9 cellular contexts compared by ENCODE assay signal in the genomic region with DNA sequence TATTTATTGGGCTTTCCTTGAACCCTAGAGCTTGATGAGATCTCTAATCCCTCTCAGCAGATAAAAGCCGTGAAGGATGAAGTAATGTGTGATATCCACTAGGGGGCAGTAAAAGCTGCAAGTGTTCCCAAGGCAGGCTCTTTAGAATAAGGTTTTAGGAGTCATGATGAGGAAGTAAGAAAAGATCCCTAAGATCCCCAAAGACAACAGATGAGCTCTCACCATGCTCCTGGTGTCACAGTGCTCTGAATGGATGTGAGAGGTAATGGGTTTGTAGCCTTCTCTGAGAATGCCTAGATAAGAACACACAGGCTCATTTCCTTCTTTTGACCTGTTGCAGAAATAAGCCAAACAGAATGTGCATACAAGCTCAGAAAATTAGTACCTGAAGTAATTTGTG.
DNase-seq lines count a peak whose midpoint lies in the region; ATAC-seq, FAIRE-seq and TF ChIP-seq lines count a peak whose summit lies in the region.
"Had no signal": no experiment of that assay in that cellular context is flagged by ENCODE, and none has a peak within 500 bp of the region (broad histone marks: within the 10 kb centered on the region; RNA-seq: fewer than 3 reads in every experiment).

No MANE protein-coding gene starts in this region.

- peak overlapping the region; percentile 54 for H3K27ac ChIP-seq in A673 (ENCODE audit: low read depth, low read length, poor library complexity, severe bottlenecking)
- H3K27ac ChIP-seq: epithelial cell of prostate had no signal

- no peaks in the 10 kb centered on the region for H3K27me3 ChIP-seq in A673 (replicated peaks; ENCODE audit: insufficient read depth, low read depth, low read length, poor library complexity)

- TF ChIP-seq CTCF in A673 (conservative IDR thresholded peaks at IDR 0.05; ENCODE audit: low read depth, low read length), result peak; percentile 83

- H3K36me3 ChIP-seq in A673 (ENCODE audit: insufficient read depth, low read length, poor library complexity, severe bottlenecking), result no peaks in the 10 kb centered on the region

- POLR2A ChIA-PET in A673 (lab: Charles Lee; ENCODE audit: low non-redundant PET), result interaction anchor here (1.1 kb wide), 1 partner anchor 250 kb away, joined by 3 read pairs; no protein-coding TSS in a partner anchor

- ATAC-seq in GM18499 (IDR thresholded peaks at IDR 0.05; ENCODE audit: insufficient read depth, unreplicated experiment), result peak; percentile 82
- ATAC-seq in HG02938 (IDR thresholded peaks at IDR 0.05; ENCODE audit: unreplicated experiment), result peak; percentile 92

- CTCF ChIA-PET in A673 (lab: Charles Lee), result interaction anchor here (0.6 to 1.8 kb wide), 6 partner anchors 11 to 190 kb away, joined by 3 to 15 read pairs (median 6); no protein-coding TSS in a partner anchor

- no TSS peak for BruUV-seq in A673 (replicated peaks; lab: Mats Ljungman, UMichigan)

- H3K4me1 ChIP-seq in A673 (ENCODE audit: insufficient read depth, low read length, poor library complexity, severe bottlenecking), result peaks cover 21% of the 10 kb centered on the region

- no peak overlapping the region for H3K4me3 ChIP-seq in A673 (ENCODE audit: low read depth, low read length, poor library complexity, severe bottlenecking)

- intact Hi-C loops in A673 (cut with micrococcal nuclease; ENCODE audit: unreplicated experiment), result loop anchor here (1.0 to 10.0 kb wide), 5 partner anchors 44 to 293 kb away; no protein-coding TSS in a partner anchor

- DNase-seq in A673 (ENCODE audit: low spot score) (peak; percentile 89), NCI-H1436 (lab: John Stamatoyannopoulos, UW) (peak; percentile 77), SKM-1 treated with dmso at 0.1 percent for 144 hours (lab: John Stamatoyannopoulos, UW; ENCODE audit: unreplicated experiment) (peak; percentile 82), frontal cortex (ENCODE audit: low spot score in 2 of 2) (peak; percentile 5 to 25), retina (peak; percentile 57), cortex of kidney (lab: John Stamatoyannopoulos, UW) (no peak)

- FAIRE-seq in frontal cortex (lab: Jason Lieb, UNC), result peak; percentile 45

- no peaks in the 10 kb centered on the region for H3K9me3 ChIP-seq in A673 (ENCODE audit: low read depth, low read length, poor library complexity, severe bottlenecking)
